In genomic region chr1:67559222-67559700, GRCh38 we compare ENCODE assay signal across 12 cellular contexts.
DNase-seq lines count a peak whose midpoint lies in the region; TF ChIP-seq lines count a peak whose summit lies in the region.
"Had no signal": no experiment of that assay in that cellular context is flagged by ENCODE, and none has a peak within 500 bp of the region (broad histone marks: within the 10 kb centered on the region; RNA-seq: fewer than 3 reads in every experiment).

No MANE protein-coding gene starts in this region.

- no peak overlapping the region for H3K4me3 ChIP-seq in endodermal cell (ENCODE audit: low read length)
- H3K4me3 ChIP-seq in uterus = peak overlapping the region; percentile 2 to 7

- no peaks in the 10 kb centered on the region for H3K9me3 ChIP-seq in endodermal cell (ENCODE audit: control insufficient read depth, low read length)
- no peaks in the 10 kb centered on the region for H3K9me3 ChIP-seq in uterus

- TF ChIP-seq CTCF in endodermal cell (conservative IDR thresholded peaks at IDR 0.05) (no peak), uterus (IDR thresholded peaks at IDR 0.05) (no peak)

- intact Hi-C loops in uterus (cut with DNase I; ENCODE audit: low total_unique reads) = no loop called here
- intact Hi-C loops in activated CD4-positive, alpha-beta T cell treated with anti-CD3 and anti-CD28 coated beads, Interleukin-2, amount 10 ng/mL, durations not matched to agents 24 days and 14 days (cut with micrococcal nuclease) = no loop called here

- no peaks in the 10 kb centered on the region for H3K36me3 ChIP-seq in endodermal cell (ENCODE audit: control insufficient read depth, insufficient read depth, low read length)
- no peaks in the 10 kb centered on the region for H3K36me3 ChIP-seq in uterus

- no peaks in the 10 kb centered on the region for H3K27me3 Mint-ChIP-seq in endodermal cell (ENCODE audit: insufficient read depth)
- peaks cover 10% of the 10 kb centered on the region for H3K27me3 Mint-ChIP-seq in activated CD4-positive, alpha-beta T cell treated with anti-CD3 and anti-CD28 coated beads, Interleukin-2, amount 10 ng/mL, durations not matched to agents 24 days and 14 days

- H3K4me1 ChIP-seq in endodermal cell (ENCODE audit: control insufficient read depth, insufficient read depth, low read length) (peaks cover 3% of the 10 kb centered on the region), uterus (peaks cover 0 to 5% of the 10 kb centered on the region in 2 donors)

- no peak for TF ChIP-seq POLR2A in uterus (IDR thresholded peaks at IDR 0.05)

- peaks cover 3% of the 10 kb centered on the region for H3K4me1 Mint-ChIP-seq in endodermal cell
- H3K4me1 Mint-ChIP-seq in activated CD4-positive, alpha-beta T cell treated with anti-CD3 and anti-CD28 coated beads, Interleukin-2, amount 10 ng/mL, durations not matched to agents 24 days and 14 days = peaks cover 6% of the 10 kb centered on the region

- no peaks in the 10 kb centered on the region for H3K36me3 Mint-ChIP-seq in endodermal cell (ENCODE audit: low read depth)
- H3K36me3 Mint-ChIP-seq in activated CD4-positive, alpha-beta T cell treated with anti-CD3 and anti-CD28 coated beads, Interleukin-2, amount 10 ng/mL, durations not matched to agents 24 days and 14 days (ENCODE audit: low read depth) = no peaks in the 10 kb centered on the region

- H3K9me3 Mint-ChIP-seq in endodermal cell = peaks cover 4% of the 10 kb centered on the region
- H3K9me3 Mint-ChIP-seq in activated CD4-positive, alpha-beta T cell treated with anti-CD3 and anti-CD28 coated beads, Interleukin-2, amount 10 ng/mL, durations not matched to agents 24 days and 14 days = no peaks in the 10 kb centered on the region
- H3K9me3 Mint-ChIP-seq: activated CD8-positive, alpha-beta T cell treated with anti-CD3 and anti-CD28 coated beads for 36 hours had no signal

- no peak overlapping the region for H3K27ac Mint-ChIP-seq in endodermal cell
- no peak overlapping the region for H3K27ac Mint-ChIP-seq in activated CD4-positive, alpha-beta T cell treated with anti-CD3 and anti-CD28 coated beads, Interleukin-2, amount 10 ng/mL, durations not matched to agents 24 days and 14 days
- H3K27ac Mint-ChIP-seq: activated CD8-positive, alpha-beta T cell treated with anti-CD3 and anti-CD28 coated beads for 36 hours had no signal

- WGBS in endodermal cell (ENCODE audit: insufficient coverage in 1 of 2, insufficient read length in 1 of 2), 2 experiments = 85 to 86% methylated on average over 15 to 16 of the region's 16 CpGs

- H3K9ac ChIP-seq in endodermal cell (ENCODE audit: extremely low read depth, low read length, poor library complexity, severe bottlenecking) = no peak overlapping the region

- peak; percentile 23 for DNase-seq in DMS53 (lab: John Stamatoyannopoulos, UW)
- no peak for DNase-seq in DMS53 treated with DMSO at 0.1 percent for 48 hours (lab: John Stamatoyannopoulos, UW; ENCODE audit: unreplicated experiment)
- DNase-seq in endodermal cell = peak; percentile 56
- peak; percentile 16 for DNase-seq in medulla oblongata (ENCODE audit: extremely low spot score)
- DNase-seq in uterus = peak; percentile 59 to 77
- no peak for DNase-seq in activated CD4-positive, alpha-beta T cell treated with anti-CD3 and anti-CD28 coated beads, Interleukin-2, amount 10 ng/mL, durations not matched to agents 24 days and 14 days
- DNase-seq in NK-92 treated with Interleukin-12 subunit alpha and Interleukin-12 subunit beta, amount 100 ng/mL, for 24 hours (lab: John Stamatoyannopoulos, UW) = no peak
- no peak for DNase-seq in COLO668 (lab: John Stamatoyannopoulos, UW; ENCODE audit: unreplicated experiment)
- DNase-seq: 8988T; activated CD8-positive, alpha-beta T cell treated with anti-CD3 and anti-CD28 coated beads for 36 hours; cortex of kidney; NCI-H2171 had no signal

- H3K27me3 ChIP-seq in endodermal cell (ENCODE audit: control insufficient read depth, insufficient read depth, low read length, poor library complexity, severe bottlenecking) (no peaks in the 10 kb centered on the region), uterus (no peaks in the 10 kb centered on the region)

- no peak overlapping the region for H3K27ac ChIP-seq in endodermal cell (ENCODE audit: low read depth, low read length)
- H3K27ac ChIP-seq in uterus = peak overlapping the region; percentile 66 to 71

- no peak overlapping the region for H3K4me3 Mint-ChIP-seq in endodermal cell
- no peak overlapping the region for H3K4me3 Mint-ChIP-seq in activated CD4-positive, alpha-beta T cell treated with anti-CD3 and anti-CD28 coated beads, Interleukin-2, amount 10 ng/mL, durations not matched to agents 24 days and 14 days
- H3K4me3 Mint-ChIP-seq: activated CD8-positive, alpha-beta T cell treated with anti-CD3 and anti-CD28 coated beads for 36 hours had no signal

Comparison
In these comparisons a context has a peak if more than half of its experiments do, and no peak if none do; other contexts are left out.
1. DNase-seq: peak in DMS53 (single experiment), endodermal cell (single experiment), medulla oblongata (single experiment) and uterus (2 of 2); none in DMS53 treated with DMSO at 0.1 percent for 48 hours (single experiment), activated CD4-positive, alpha-beta T cell treated with anti-CD3 and anti-CD28 coated beads, Interleukin-2, amount 10 ng/mL, durations not matched to agents 24 days and 14 days (single experiment), NK-92 treated with Interleukin-12 subunit alpha and Interleukin-12 subunit beta, amount 100 ng/mL, for 24 hours (single experiment) and COLO668 (single experiment).